ENCODE assay signal across 8 cellular contexts in the genomic region with DNA sequence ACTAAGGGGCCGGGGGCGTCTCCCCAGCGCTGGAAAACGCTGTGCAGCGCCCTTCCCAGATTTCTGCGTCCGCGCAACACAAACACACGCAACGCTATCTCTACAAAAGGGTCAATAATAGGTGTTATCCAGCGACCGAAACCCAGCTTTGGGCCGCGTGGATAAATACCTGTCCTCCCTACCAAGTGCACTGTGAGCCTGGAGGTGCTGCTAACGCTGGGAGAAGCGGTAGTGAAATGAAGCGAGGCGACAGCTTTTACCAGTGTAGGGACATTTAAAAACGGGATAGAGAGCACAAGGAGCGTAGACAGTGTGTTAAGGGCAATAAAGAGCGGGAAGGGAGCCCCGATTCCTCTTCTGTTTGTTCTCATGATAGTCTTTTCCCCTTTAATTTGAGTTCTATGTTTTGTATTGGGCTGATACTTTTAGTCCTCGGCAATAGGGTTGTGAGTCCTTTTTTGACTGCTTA. TPM values are rescaled to one million over a fixed set of nuclear protein-coding genes. Genes with fewer than 3 reads are reported as not detected.
DNase-seq lines count a peak whose midpoint lies in the region; ATAC-seq and TF ChIP-seq lines count a peak whose summit lies in the region.

No MANE protein-coding gene starts in this region.

- H3K4me1 ChIP-seq in iPS-18a (ENCODE audit: control insufficient read depth, low read depth, low read length) (peaks cover 16% of the 10 kb centered on the region), spleen (peaks cover 0 to 23% (median 19%) of the 10 kb centered on the region in 6 donors)

- H3K9me3 ChIP-seq in iPS-18a (ENCODE audit: control insufficient read depth, low read depth, low read length) (no peaks in the 10 kb centered on the region), spleen (no peaks in the 10 kb centered on the region)

- H3K27ac ChIP-seq in adipose tissue (ENCODE audit: low read depth, low read length) (peak overlapping the region; percentile 17), iPS-18a (ENCODE audit: low read length) (peak overlapping the region; percentile 70), spleen (peak overlapping the region; percentile 11 to 86 (median 64))

- no peak for TF ChIP-seq POLR2A in spleen (IDR thresholded peaks at IDR 0.05)

- H3K9ac ChIP-seq in iPS-18a (ENCODE audit: low read length) = peak overlapping the region; percentile 92

- intact Hi-C loops in spleen (cut with DNase I; ENCODE audit: low total_unique reads) = no loop called here

- peak; percentile 23 for ATAC-seq in GM21723 (IDR thresholded peaks at IDR 0.05; ENCODE audit: unreplicated experiment)

- TF ChIP-seq CTCF in spleen (IDR thresholded peaks at IDR 0.05 in 8 of 11, conservative IDR thresholded peaks at IDR 0.05 in 3 of 11) = no peak

- peak; percentile 20 to 32 for DNase-seq in NOMO-1 (lab: John Stamatoyannopoulos, UW; ENCODE audit: unreplicated experiment in 2 of 2)
- DNase-seq in NOMO-1 treated with dmso at 0.1 percent for 144 hours (lab: John Stamatoyannopoulos, UW; ENCODE audit: unreplicated experiment) = no peak
- no peak for DNase-seq in Jurkat, Clone E6-1 (ENCODE audit: low read depth, low spot score)
- no peak for DNase-seq in spleen
- DNase-seq in stimulated activated CD4-positive, alpha-beta T cell treated with anti-CD3 and anti-CD28 coated beads, Interleukin-4, amount 100 ng/mL, for 1 hour = no peak

- H3K27me3 ChIP-seq in iPS-18a (ENCODE audit: control insufficient read depth, insufficient read depth, low read length) (no peaks in the 10 kb centered on the region), spleen (replicated peaks in 1 of 7) (no peaks in the 10 kb centered on the region)

- H3K36me3 ChIP-seq in iPS-18a (ENCODE audit: control insufficient read depth, low read depth, low read length) = no peaks in the 10 kb centered on the region
- no peaks in the 10 kb centered on the region for H3K36me3 ChIP-seq in spleen

- 0 to 1% (median 1%) methylated on average over 23 of the region's 23 CpGs for WGBS in adipose tissue, 3 donors
- 1 to 2% (median 2%) methylated on average over 20 to 23 of the region's 23 CpGs for WGBS in spleen, 5 donors

- H3K4me3 ChIP-seq in Jurkat, Clone E6-1 (ENCODE audit: low read length) = peak overlapping the region; percentile 91
- peak overlapping the region; percentile 73 for H3K4me3 ChIP-seq in iPS-18a (ENCODE audit: low read length)
- peak overlapping the region; percentile 65 to 94 (median 84) for H3K4me3 ChIP-seq in spleen

RNA-seq across cellular contexts. Expression of gene DEPDC1B, which starts 0.4 kb away (rescaled TPM):
- 58.0 TPM for polyA plus RNA-seq in Jurkat, Clone E6-1 (2012; ENCODE audit: insufficient read depth, insufficient read length)
- polyA plus RNA-seq in adipose tissue = under 1 TPM; 0.15 to 0.34 (median 0.22) TPM
- total RNA-seq in spleen = 1 to 10 TPM; 1.1 to 5.6 (median 2.6) TPM
- polyA plus RNA-seq in spleen = 1 to 10 TPM in 2 of 3 donors, under 1 TPM in 1; 0.63 to 4.0 (median 1.4) TPM

Comparison
In these comparisons a context has a peak if more than half of its experiments do, and no peak if none do; other contexts are left out.
1. DNase-seq: peak in NOMO-1 (2 of 2); none in NOMO-1 treated with dmso at 0.1 percent for 144 hours (single experiment), Jurkat, Clone E6-1 (single experiment), spleen (single experiment) and stimulated activated CD4-positive, alpha-beta T cell treated with anti-CD3 and anti-CD28 coated beads, Interleukin-4, amount 100 ng/mL, for 1 hour (single experiment).
2. H3K27ac ChIP-seq: peak in every context shown above with its lines; median percentile 70 in iPS-18a; 64 in spleen; 17 in adipose tissue.
3. Peak in every context shown above with its lines, with median percentiles within 50 percentile points of each other: H3K4me3 ChIP-seq.